In the genomic region with DNA sequence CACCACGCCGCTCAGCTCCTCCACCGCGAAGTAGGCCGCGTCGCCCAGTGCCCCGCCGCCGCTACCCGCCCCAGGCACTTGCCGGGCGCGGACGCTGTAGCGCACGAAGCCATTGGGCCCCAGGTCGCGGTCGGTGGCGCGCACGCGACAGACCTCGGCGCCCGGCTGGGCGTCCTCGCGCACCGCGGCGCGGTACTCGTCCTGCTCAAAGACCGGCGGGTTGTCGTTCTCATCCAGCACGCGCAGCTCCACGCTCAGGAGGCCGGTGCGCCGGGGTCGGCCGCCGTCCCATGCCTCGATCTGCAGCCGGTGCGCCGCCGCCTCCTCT, we compare ENCODE assay signal across 9 cellular contexts. TPM values are rescaled to one million over a fixed set of nuclear protein-coding genes. Genes with fewer than 3 reads are reported as not detected.
DNase-seq lines count a peak whose midpoint lies in the region; TF ChIP-seq lines count a peak whose summit lies in the region.
"Had no signal": no experiment of that assay in that cellular context is flagged by ENCODE, and none has a peak within 500 bp of the region (broad histone marks: within the 10 kb centered on the region; RNA-seq: fewer than 3 reads in every experiment).

No MANE protein-coding gene starts in this region.

- H3K4me3 ChIP-seq in HUES64 (ENCODE audit: low read length) (peak overlapping the region; percentile 64), muscle layer of colon (ENCODE audit: low read depth in 1 of 2, low read length in 2 of 2) (peak overlapping the region; percentile 63 to 77), stomach smooth muscle (ENCODE audit: low read length in 2 of 2) (peak overlapping the region; percentile 73 to 74)

- H3K9ac ChIP-seq in HUES64 (ENCODE audit: low read depth, low read length) (no peak overlapping the region; the same call in 1 of the 2 replicates), muscle layer of colon (ENCODE audit: low read length) (no peak overlapping the region), stomach smooth muscle (ENCODE audit: low read length in 2 of 2) (no peak overlapping the region)

- H3K4me1 ChIP-seq in HUES64 (ENCODE audit: insufficient read depth, low read length) (no peaks in the 10 kb centered on the region), muscle layer of colon (ENCODE audit: insufficient read depth, low read length) (peaks cover 10% of the 10 kb centered on the region), stomach smooth muscle (ENCODE audit: control insufficient read depth, insufficient read depth, low read length) (peaks cover 20% of the 10 kb centered on the region)

- peaks cover 90% of the 10 kb centered on the region for H3K27me3 ChIP-seq in HUES64 (ENCODE audit: insufficient read depth, low read length)
- H3K27me3 ChIP-seq in muscle layer of colon (ENCODE audit: control insufficient read depth in 1 of 2, insufficient read depth in 2 of 2, low read length in 2 of 2), result peaks cover 0 to 5% of the 10 kb centered on the region in 2 donors
- peaks cover 8% of the 10 kb centered on the region in 2 donors for H3K27me3 ChIP-seq in stomach smooth muscle (ENCODE audit: control insufficient read depth in 1 of 2, insufficient read depth in 2 of 2, low read length in 2 of 2)

- peak; percentile 6 for DNase-seq in astrocyte of the hippocampus (ENCODE audit: low read depth, low spot score)
- no peak for DNase-seq in SIG-M5 (lab: John Stamatoyannopoulos, UW)
- DNase-seq in A172 (ENCODE audit: low spot score), result no peak
- DNase-seq in GM10266 (ENCODE audit: extremely low spot score), result no peak
- DNase-seq: DMS153 had no signal

- 11% methylated on average over 52 of the region's 52 CpGs for WGBS in HUES64

- no peaks in the 10 kb centered on the region for H3K9me3 ChIP-seq in HUES64 (ENCODE audit: insufficient read depth, low read depth, low read length)
- H3K9me3 ChIP-seq in muscle layer of colon (ENCODE audit: low read length), result no peaks in the 10 kb centered on the region
- H3K9me3 ChIP-seq in stomach smooth muscle (ENCODE audit: control insufficient read depth in 2 of 2, low read length in 2 of 2), result no peaks in the 10 kb centered on the region
- H3K9me3 ChIP-seq: heart right ventricle had no signal

- no peaks in the 10 kb centered on the region for H3K36me3 ChIP-seq in HUES64 (ENCODE audit: insufficient read depth, low read length)
- H3K36me3 ChIP-seq in muscle layer of colon (ENCODE audit: insufficient read depth, low read length), result no peaks in the 10 kb centered on the region
- H3K36me3 ChIP-seq in stomach smooth muscle (ENCODE audit: control insufficient read depth in 2 of 2, insufficient read depth in 2 of 2, low read length in 2 of 2), result no peaks in the 10 kb centered on the region
- H3K36me3 ChIP-seq: heart right ventricle had no signal

- no peak overlapping the region for H3K27ac ChIP-seq in HUES64 (ENCODE audit: low read depth, low read length)
- H3K27ac ChIP-seq in muscle layer of colon (ENCODE audit: low read depth, low read length), result no peak overlapping the region
- H3K27ac ChIP-seq in stomach smooth muscle (ENCODE audit: low read length), result no peak overlapping the region
- H3K27ac ChIP-seq: heart right ventricle had no signal

- TF ChIP-seq CTCF in GM10266 (IDR thresholded peaks at IDR 0.05; ENCODE audit: control insufficient read depth, insufficient read depth, low read depth, missing control alignments), result no peak

RNA-seq across cellular contexts. Expression of a gene that starts 1.4 kb away (rescaled TPM):
- 0.30 TPM for polyA plus RNA-seq in HUES64 (2013, experiment 1 of 2)
- polyA plus RNA-seq in HUES64 (2013, experiment 2 of 2), result 0.44 TPM
- not detected in 2 replicates for total RNA-seq in A172 (2014; rRNA removed; shearing (Covaris generic))

RNA-seq across cellular contexts. Expression of a gene that starts 60.0 kb away (rescaled TPM):
- polyA plus RNA-seq in HUES64 (2013, experiment 1 of 2), result 80.5 TPM
- 68.7 TPM for polyA plus RNA-seq in HUES64 (2013, experiment 2 of 2)
- 71.5 and 71.6 TPM in 2 replicates for total RNA-seq in A172 (2014; rRNA removed; shearing (Covaris generic))
